In genomic region chr2:216170362-216170761, GRCh38 we compare ENCODE assay signal across 23 cellular contexts.
DNase-seq lines count a peak whose midpoint lies in the region; ATAC-seq lines count a peak whose summit lies in the region.
"Had no signal": no experiment of that assay in that cellular context is flagged by ENCODE, and none has a peak within 500 bp of the region (broad histone marks: within the 10 kb centered on the region; RNA-seq: fewer than 3 reads in every experiment).

No MANE protein-coding gene starts in this region.

- DNase-seq in activated CD4-positive, alpha-beta T cell treated with anti-CD3 and anti-CD28 coated beads, Interleukin-2, amount 10 ng/mL, durations not matched to agents 24 days and 14 days = no peak
- DNase-seq in activated CD4-positive, alpha-beta T cell treated with anti-CD3 and anti-CD28 coated beads, Interleukin-2, amount 50 U/mL, for 4 hours = no peak
- DNase-seq in CD1c-positive myeloid dendritic cell (ENCODE audit: extremely low spot score) (peak; percentile 50), OCI-M1 (lab: John Stamatoyannopoulos, UW) (peak; percentile 36), NCI-H1694 (lab: John Stamatoyannopoulos, UW) (no peak)
- no peak for DNase-seq in naive thymus-derived CD4-positive, alpha-beta T cell
- DNase-seq in stimulated activated CD4-positive, alpha-beta T cell treated with anti-CD3 and anti-CD28 coated beads, Interleukin-2, amount 100 ng/mL, for 48 hours = no peak
- DNase-seq: ACHN; amniotic stem cell; CD4-positive, CD25-positive, alpha-beta regulatory T cell; central memory CD4-positive, alpha-beta T cell; DMS153; erythroblast; foreskin melanocyte; GF-D8; H7; mammary epithelial cell; NCI-H146; Peyer's patch had no signal

- no peak overlapping the region for H3K27ac ChIP-seq in naive thymus-derived CD4-positive, alpha-beta T cell (ENCODE audit: low read depth, low read length)
- H3K27ac ChIP-seq: Peyer's patch, prostate gland, vagina had no signal

- H3K36me3 Mint-ChIP-seq in activated CD4-positive, alpha-beta T cell treated with anti-CD3 and anti-CD28 coated beads, Interleukin-2, amount 10 ng/mL, durations not matched to agents 24 days and 14 days (ENCODE audit: low read depth) = peaks cover 66% of the 10 kb centered on the region
- peaks cover 18 to 73% (median 54%) of the 10 kb centered on the region in 5 donors for H3K36me3 Mint-ChIP-seq in naive thymus-derived CD4-positive, alpha-beta T cell

- H3K4me1 Mint-ChIP-seq in activated CD4-positive, alpha-beta T cell treated with anti-CD3 and anti-CD28 coated beads, Interleukin-2, amount 10 ng/mL, durations not matched to agents 24 days and 14 days = peaks cover 17% of the 10 kb centered on the region
- peaks cover 20 to 79% (median 68%) of the 10 kb centered on the region in 7 donors for H3K4me1 Mint-ChIP-seq in naive thymus-derived CD4-positive, alpha-beta T cell

- ATAC-seq in naive thymus-derived CD4-positive, alpha-beta T cell = peak; percentile 36
- no peak for ATAC-seq in GM18520 (IDR thresholded peaks at IDR 0.05; ENCODE audit: unreplicated experiment)

- intact Hi-C loops in activated CD4-positive, alpha-beta T cell treated with anti-CD3 and anti-CD28 coated beads, Interleukin-2, amount 10 ng/mL, durations not matched to agents 24 days and 14 days (cut with micrococcal nuclease) = no loop called here
- intact Hi-C loops in naive thymus-derived CD4-positive, alpha-beta T cell (cut with micrococcal nuclease) = no loop called here

- peaks cover 0 to 54% (median 17%) of the 10 kb centered on the region in 3 experiments for H3K36me3 ChIP-seq in naive thymus-derived CD4-positive, alpha-beta T cell (ENCODE audit: control insufficient read depth in 2 of 3, insufficient read depth in 3 of 3, low read length in 3 of 3)
- H3K36me3 ChIP-seq: prostate gland had no signal

- H3K27me3 ChIP-seq in naive thymus-derived CD4-positive, alpha-beta T cell (ENCODE audit: control insufficient read depth in 2 of 2, insufficient read depth in 2 of 2, low read length in 2 of 2) = no peaks in the 10 kb centered on the region
- H3K27me3 ChIP-seq: Peyer's patch, vagina had no signal

- H3K27me3 Mint-ChIP-seq in activated CD4-positive, alpha-beta T cell treated with anti-CD3 and anti-CD28 coated beads, Interleukin-2, amount 10 ng/mL, durations not matched to agents 24 days and 14 days = no peaks in the 10 kb centered on the region
- H3K27me3 Mint-ChIP-seq in naive thymus-derived CD4-positive, alpha-beta T cell = no peaks in the 10 kb centered on the region
- H3K27me3 Mint-ChIP-seq: CD4-positive, CD25-positive, alpha-beta regulatory T cell had no signal

- POLR2A ChIA-PET in naive thymus-derived CD4-positive, alpha-beta T cell (lab: Charles Lee) = interaction anchor here (1.1 to 1.3 kb wide), 2 partner anchors 18 to 32 kb away, joined by 3 read pairs; no protein-coding TSS in a partner anchor

- peaks cover 5% of the 10 kb centered on the region for H3K9me3 Mint-ChIP-seq in activated CD4-positive, alpha-beta T cell treated with anti-CD3 and anti-CD28 coated beads, Interleukin-2, amount 10 ng/mL, durations not matched to agents 24 days and 14 days
- H3K9me3 Mint-ChIP-seq in naive thymus-derived CD4-positive, alpha-beta T cell = peaks cover 0 to 3% (median 0%) of the 10 kb centered on the region in 11 donors

- no peak overlapping the region for H3K4me3 ChIP-seq in naive thymus-derived CD4-positive, alpha-beta T cell (ENCODE audit: low read length)
- H3K4me3 ChIP-seq: Peyer's patch, prostate gland, skin epidermis, vagina had no signal

- no peaks in the 10 kb centered on the region for H3K4me1 ChIP-seq in naive thymus-derived CD4-positive, alpha-beta T cell (ENCODE audit: control insufficient read depth in 2 of 2, insufficient read depth in 2 of 2, low read length in 2 of 2)
- H3K4me1 ChIP-seq: Peyer's patch, vagina had no signal

- CTCF ChIA-PET in naive thymus-derived CD4-positive, alpha-beta T cell (lab: Charles Lee) = no interaction called here

- H3K27ac Mint-ChIP-seq in activated CD4-positive, alpha-beta T cell treated with anti-CD3 and anti-CD28 coated beads, Interleukin-2, amount 10 ng/mL, durations not matched to agents 24 days and 14 days = peak overlapping the region; percentile 32
- peak overlapping the region in 3 of 9 donors; percentile 48 to 61 (median 58) for H3K27ac Mint-ChIP-seq in naive thymus-derived CD4-positive, alpha-beta T cell

- no peaks in the 10 kb centered on the region for H3K9me3 ChIP-seq in naive thymus-derived CD4-positive, alpha-beta T cell (ENCODE audit: control insufficient read depth in 2 of 3, low read length in 3 of 3)
- H3K9me3 ChIP-seq: Peyer's patch, prostate gland, vagina had no signal

- no peak overlapping the region for H3K4me3 Mint-ChIP-seq in activated CD4-positive, alpha-beta T cell treated with anti-CD3 and anti-CD28 coated beads, Interleukin-2, amount 10 ng/mL, durations not matched to agents 24 days and 14 days
- no peak overlapping the region for H3K4me3 Mint-ChIP-seq in naive thymus-derived CD4-positive, alpha-beta T cell
- H3K4me3 Mint-ChIP-seq: CD4-positive, CD25-positive, alpha-beta regulatory T cell had no signal

Comparison
In these comparisons a context has a peak if more than half of its experiments do, and no peak if none do; other contexts are left out.
1. DNase-seq: peak in CD1c-positive myeloid dendritic cell (single experiment) and OCI-M1 (single experiment); none in activated CD4-positive, alpha-beta T cell treated with anti-CD3 and anti-CD28 coated beads, Interleukin-2, amount 10 ng/mL, durations not matched to agents 24 days and 14 days (single experiment), activated CD4-positive, alpha-beta T cell treated with anti-CD3 and anti-CD28 coated beads, Interleukin-2, amount 50 U/mL, for 4 hours (0 of 2), naive thymus-derived CD4-positive, alpha-beta T cell (0 of 9), NCI-H1694 (single experiment) and stimulated activated CD4-positive, alpha-beta T cell treated with anti-CD3 and anti-CD28 coated beads, Interleukin-2, amount 100 ng/mL, for 48 hours (0 of 2).